In genomic region chr3:107588217-107588616, GRCh38 we compare ENCODE assay signal across 22 cellular contexts.
DNase-seq lines count a peak whose midpoint lies in the region; ATAC-seq and TF ChIP-seq lines count a peak whose summit lies in the region.
"Had no signal": no experiment of that assay in that cellular context is flagged by ENCODE, and none has a peak within 500 bp of the region (broad histone marks: within the 10 kb centered on the region; RNA-seq: fewer than 3 reads in every experiment).

No MANE protein-coding gene starts in this region.

- H3K27ac Mint-ChIP-seq in stimulated activated naive CD8-positive, alpha-beta T cell treated with anti-CD3 and anti-CD28 coated beads, Interleukin-15, Interleukin-2, amounts not matched to agents 100 ng/mL and 50 ng/mL, for 24 hours = peak overlapping the region; percentile 55
- H3K27ac Mint-ChIP-seq: activated naive CD8-positive, alpha-beta T cell treated with anti-CD3 and anti-CD28 coated beads, Interleukin-2, amount 10 ng/mL, durations not matched to agents 7 days and 5 days; brain; effector memory CD8-positive, alpha-beta T cell; stimulated activated naive B cell treated with anti-CD40 and anti-IgM and Interleukin-4, amounts not matched to agents 10 μg/mL and 1 μg/mL and 100 μg/mL, for 72 hours had no signal

- H3K36me3 Mint-ChIP-seq in stimulated activated naive CD8-positive, alpha-beta T cell treated with anti-CD3 and anti-CD28 coated beads, Interleukin-15, Interleukin-2, amounts not matched to agents 100 ng/mL and 50 ng/mL, for 24 hours (ENCODE audit: low read depth) = peaks cover 9% of the 10 kb centered on the region

- H3K9me3 Mint-ChIP-seq in stimulated activated naive CD8-positive, alpha-beta T cell treated with anti-CD3 and anti-CD28 coated beads, Interleukin-15, Interleukin-2, amounts not matched to agents 100 ng/mL and 50 ng/mL, for 24 hours = no peaks in the 10 kb centered on the region
- H3K9me3 Mint-ChIP-seq: activated naive CD8-positive, alpha-beta T cell treated with anti-CD3 and anti-CD28 coated beads, Interleukin-2, amount 10 ng/mL, durations not matched to agents 7 days and 5 days; brain; CD4-positive, alpha-beta memory T cell; effector memory CD8-positive, alpha-beta T cell; stimulated activated naive B cell treated with anti-CD40 and anti-IgM and Interleukin-4, amounts not matched to agents 10 μg/mL and 1 μg/mL and 100 μg/mL, for 72 hours had no signal

- no peak overlapping the region for H3K4me3 ChIP-seq in dorsolateral prefrontal cortex
- H3K4me3 ChIP-seq: esophagus muscularis mucosa, gastroesophageal sphincter, PC-9, thoracic aorta had no signal

- no peak for TF ChIP-seq CTCF in foreskin keratinocyte (conservative IDR thresholded peaks at IDR 0.05)
- TF ChIP-seq CTCF in dorsolateral prefrontal cortex (IDR thresholded peaks at IDR 0.05 in 54 of 56, conservative IDR thresholded peaks at IDR 0.05 in 2 of 56; ENCODE audit: low read depth in 1 of 56, partially characterized antibody in 56 of 56) = no peak

- no peaks in the 10 kb centered on the region for H3K27me3 Mint-ChIP-seq in stimulated activated naive CD8-positive, alpha-beta T cell treated with anti-CD3 and anti-CD28 coated beads, Interleukin-15, Interleukin-2, amounts not matched to agents 100 ng/mL and 50 ng/mL, for 24 hours
- H3K27me3 Mint-ChIP-seq: activated naive CD8-positive, alpha-beta T cell treated with anti-CD3 and anti-CD28 coated beads, Interleukin-2, amount 10 ng/mL, durations not matched to agents 7 days and 5 days; brain; CD4-positive, alpha-beta memory T cell; effector memory CD8-positive, alpha-beta T cell; stimulated activated naive B cell treated with anti-CD40 and anti-IgM and Interleukin-4, amounts not matched to agents 10 μg/mL and 1 μg/mL and 100 μg/mL, for 72 hours had no signal

- intact Hi-C loops in dorsolateral prefrontal cortex (cut with DNase I) (no loop called here), posterior vena cava (cut with DNase I) (no loop called here)

- ATAC-seq in stimulated activated naive CD8-positive, alpha-beta T cell treated with anti-CD3 and anti-CD28 coated beads, Interleukin-15, Interleukin-2, amounts not matched to agents 100 U/mL and 50 U/mL, for 24 hours = no peak
- ATAC-seq in foreskin keratinocyte (peak; percentile 28), GM18502 (IDR thresholded peaks at IDR 0.05; ENCODE audit: poor library complexity, unreplicated experiment) (no peak)
- ATAC-seq: effector memory CD8-positive, alpha-beta T cell; gastroesophageal sphincter; stimulated activated naive B cell treated with anti-CD40 and anti-IgM and Interleukin-4, amounts not matched to agents 10 μg/mL and 1 μg/mL and 100 μg/mL, for 72 hours had no signal

- no peak for DNase-seq in stimulated activated naive CD8-positive, alpha-beta T cell treated with anti-CD3 and anti-CD28 coated beads, Interleukin-15, Interleukin-2, amounts not matched to agents 100 U/mL and 50 U/mL, for 24 hours
- DNase-seq in NCI-H226 = peak; percentile 24
- DNase-seq in foreskin keratinocyte = peak in 1 of 2 donors; percentile 35
- DNase-seq in dorsolateral prefrontal cortex = no peak
- DNase-seq in posterior vena cava (ENCODE audit: low spot score) = no peak
- DNase-seq: activated CD4-positive, alpha-beta T cell treated with anti-CD3 and anti-CD28 coated beads for 4 hours; activated naive CD8-positive, alpha-beta T cell treated with anti-CD3 and anti-CD28 coated beads, Interleukin-2, amount 10 ng/mL, durations not matched to agents 7 days and 5 days; CD4-positive, alpha-beta memory T cell; DMS53; effector memory CD8-positive, alpha-beta T cell; NCI-H1092 treated with DMSO at 0.1 percent for 48 hours; NCI-H774; occipital lobe; PC-9; stimulated activated CD4-positive, alpha-beta T cell treated with anti-CD3 and anti-CD28 coated beads, Interleukin-2, amount 100 ng/mL, for 48 hours; stimulated activated naive B cell treated with anti-CD40 and anti-IgM and Interleukin-4, amounts not matched to agents 10 μg/mL and 1 μg/mL and 100 μg/mL, for 72 hours had no signal

- H3K27ac ChIP-seq in foreskin keratinocyte (no peak overlapping the region), dorsolateral prefrontal cortex (no peak overlapping the region)
- H3K27ac ChIP-seq: esophagus muscularis mucosa, gastroesophageal sphincter, PC-9, thoracic aorta had no signal

- H3K27me3 ChIP-seq in foreskin keratinocyte = no peaks in the 10 kb centered on the region
- H3K27me3 ChIP-seq in dorsolateral prefrontal cortex = no peaks in the 10 kb centered on the region
- H3K27me3 ChIP-seq: esophagus muscularis mucosa, gastroesophageal sphincter had no signal

- H3K4me1 Mint-ChIP-seq in stimulated activated naive CD8-positive, alpha-beta T cell treated with anti-CD3 and anti-CD28 coated beads, Interleukin-15, Interleukin-2, amounts not matched to agents 100 ng/mL and 50 ng/mL, for 24 hours (ENCODE audit: low read depth) = peaks cover 28% of the 10 kb centered on the region

- H3K4me3 Mint-ChIP-seq in stimulated activated naive CD8-positive, alpha-beta T cell treated with anti-CD3 and anti-CD28 coated beads, Interleukin-15, Interleukin-2, amounts not matched to agents 100 ng/mL and 50 ng/mL, for 24 hours = no peak overlapping the region
- H3K4me3 Mint-ChIP-seq: activated naive CD8-positive, alpha-beta T cell treated with anti-CD3 and anti-CD28 coated beads, Interleukin-2, amount 10 ng/mL, durations not matched to agents 7 days and 5 days; brain; CD4-positive, alpha-beta memory T cell; effector memory CD8-positive, alpha-beta T cell; stimulated activated naive B cell treated with anti-CD40 and anti-IgM and Interleukin-4, amounts not matched to agents 10 μg/mL and 1 μg/mL and 100 μg/mL, for 72 hours had no signal

- H3K4me1 ChIP-seq in foreskin keratinocyte = no peaks in the 10 kb centered on the region
